In genomic region chr11:65362966-65363365, GRCh38 we compare ENCODE assay signal across 17 cellular contexts. TPM values are rescaled to one million over a fixed set of nuclear protein-coding genes. Genes with fewer than 3 reads are reported as not detected.
"Had no signal": no experiment of that assay in that cellular context is flagged by ENCODE, and none has a peak within 500 bp of the region (broad histone marks: within the 10 kb centered on the region; RNA-seq: fewer than 3 reads in every experiment).

No MANE protein-coding gene starts in this region.

- DNase-seq: activated CD4-positive, alpha-beta T cell treated with anti-CD3 and anti-CD28 coated beads for 48 hours; activated CD8-positive, alpha-beta memory T cell treated with anti-CD3 and anti-CD28 coated beads, Interleukin-2, amount 50 U/mL, for 48 hours; activated gamma-delta T cell; amniotic stem cell; caudate nucleus; left ventricle myocardium superior; ovary; T-helper 17 cell had no signal

- H3K4me3 ChIP-seq: ovary had no signal

- H3K27ac Mint-ChIP-seq: activated naive CD8-positive, alpha-beta T cell; activated T-cell treated with anti-CD3 and anti-CD28 coated beads, Interleukin-2, amount 50 U/mL, for 72 hours had no signal

- H3K36me3 Mint-ChIP-seq: activated naive CD8-positive, alpha-beta T cell; WTC11 had no signal

- FAIRE-seq: colon, endometrium, keratinocyte had no signal

- ATAC-seq: left ventricle myocardium superior, WTC11 had no signal

- H3K36me3 ChIP-seq: ovary had no signal

- H3K4me3 Mint-ChIP-seq: activated naive CD8-positive, alpha-beta T cell; T-helper 17 cell; WTC11 had no signal

- H3K27me3 ChIP-seq: ovary had no signal

- H3K9me3 ChIP-seq: ovary had no signal

- H3K27ac ChIP-seq: ovary had no signal

- H3K27me3 Mint-ChIP-seq: activated naive CD8-positive, alpha-beta T cell; T-helper 17 cell had no signal

- H3K9me3 Mint-ChIP-seq: activated T-cell treated with anti-CD3 and anti-CD28 coated beads, Interleukin-2, amount 50 U/mL, for 72 hours; WTC11 had no signal

RNA-seq across cellular contexts. Expression of gene TIGD3, which starts 8.4 kb away (rescaled TPM):
- total RNA-seq: mesenteric fat pad, sciatic nerve had no signal
- polyA plus RNA-seq: keratinocyte had no signal

RNA-seq across cellular contexts. Expression of gene SLC25A45, which starts 19.5 kb away (rescaled TPM):
- polyA plus RNA-seq: neural cell had no signal
